ENCODE assay signal across 2 cellular contexts in the genomic region with DNA sequence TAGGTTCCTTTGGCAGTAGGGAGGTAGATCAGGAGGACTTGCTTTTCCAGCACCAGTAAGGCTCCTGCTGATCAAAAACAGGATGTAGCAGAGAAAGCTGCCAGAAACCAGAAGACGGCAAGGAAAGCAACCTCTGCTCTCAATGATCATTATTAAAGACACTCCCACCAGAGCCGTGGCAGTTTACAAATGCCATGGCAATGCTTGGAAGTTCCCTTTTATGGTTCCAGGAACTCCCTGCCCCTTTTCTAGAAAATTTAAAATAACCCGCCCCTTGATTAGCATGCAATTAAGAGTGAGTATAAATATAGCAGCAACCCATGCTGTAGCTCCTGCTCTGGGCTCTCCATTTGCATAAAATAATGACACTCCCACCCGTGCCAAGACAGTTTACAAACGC.
TF ChIP-seq lines count a peak whose summit lies in the region.

No MANE protein-coding gene starts in this region.

TF ChIP-seq in HepG2, 621 proteins besides CTCF, POLR2A, EP300 and RAD21:
- no peak for TF ChIP-seq HNF4A (CRISPR knock-in tag; IDR thresholded peaks at IDR 0.05)
- no peak for TF ChIP-seq BCLAF1 (IDR thresholded peaks at IDR 0.05)
- TF ChIP-seq SOX5 (CRISPR knock-in tag; IDR thresholded peaks at IDR 0.05; ENCODE audit: borderline replicate concordance): no peak
- TF ChIP-seq SMARCC2 (IDR thresholded peaks at IDR 0.05): no peak
- TF ChIP-seq ZNF460 (CRISPR knock-in tag; IDR thresholded peaks at IDR 0.05; ENCODE audit: borderline replicate concordance): no peak
- no peak for TF ChIP-seq ZNF407 (CRISPR knock-in tag; IDR thresholded peaks at IDR 0.05; ENCODE audit: not compliant biosample characterization)
- no peak for TF ChIP-seq ZNF256 (CRISPR knock-in tag; conservative IDR thresholded peaks at IDR 0.05)

TF ChIP-seq in GM12878, 131 proteins besides CTCF, POLR2A, EP300 and RAD21:
- TF ChIP-seq NRF1 (conservative IDR thresholded peaks at IDR 0.05; ENCODE audit: low read depth, low read length): no peak
- TF ChIP-seq SIX5 (IDR thresholded peaks at IDR 0.05; ENCODE audit: low read depth, low read length, severe bottlenecking): no peak
- TF ChIP-seq EGR1 (IDR thresholded peaks at IDR 0.05; ENCODE audit: borderline replicate concordance in 1 of 2, low read depth in 2 of 2, low read length in 2 of 2): no peak
